In the genomic region with DNA sequence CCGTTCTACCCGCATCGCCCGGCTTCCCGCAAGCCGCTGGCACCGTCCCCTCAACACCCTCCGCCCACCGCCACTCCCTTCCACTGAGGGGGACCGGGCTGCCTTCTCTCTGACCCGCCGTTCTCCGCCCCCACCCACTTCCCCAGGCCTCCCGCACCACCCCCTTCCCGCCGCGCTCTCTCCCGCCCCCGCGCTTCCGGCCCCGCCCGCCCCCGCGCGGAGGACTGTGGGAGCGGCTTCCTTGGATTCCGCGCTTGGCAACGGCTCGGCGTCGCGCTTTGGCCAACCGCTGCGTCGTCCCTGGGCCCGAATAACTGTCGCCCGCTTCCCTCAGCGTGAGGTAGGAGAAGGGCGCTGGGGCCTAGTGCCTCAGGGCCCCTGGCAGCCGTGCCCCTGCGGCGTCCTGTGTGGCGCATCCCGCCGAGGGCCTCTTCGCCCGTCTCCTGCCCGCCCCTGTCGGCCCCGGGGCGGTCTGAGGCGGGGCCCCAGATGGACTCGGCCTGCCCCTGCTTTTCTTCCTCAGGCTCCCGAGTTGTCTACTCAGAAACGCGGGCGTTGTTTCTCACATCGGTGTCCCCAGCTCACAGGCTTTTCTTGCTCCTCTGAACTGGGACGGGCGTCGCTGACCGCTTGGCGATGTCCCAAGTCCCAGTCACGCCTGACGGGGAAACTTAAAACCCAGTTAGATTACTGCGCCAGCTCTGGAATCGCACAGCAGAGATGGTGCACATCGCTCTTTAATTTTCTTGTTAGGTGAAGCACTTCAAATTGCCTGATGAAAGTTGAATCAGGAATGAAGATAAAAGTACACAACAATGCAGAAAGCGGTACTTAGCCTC, we compare ENCODE assay signal across 1 cellular context.
A peak's percentile ranks its signal among the peaks of the same experiment; 100 is the strongest.
TF ChIP-seq lines count a peak whose summit lies in the region.

A gene with protein sequence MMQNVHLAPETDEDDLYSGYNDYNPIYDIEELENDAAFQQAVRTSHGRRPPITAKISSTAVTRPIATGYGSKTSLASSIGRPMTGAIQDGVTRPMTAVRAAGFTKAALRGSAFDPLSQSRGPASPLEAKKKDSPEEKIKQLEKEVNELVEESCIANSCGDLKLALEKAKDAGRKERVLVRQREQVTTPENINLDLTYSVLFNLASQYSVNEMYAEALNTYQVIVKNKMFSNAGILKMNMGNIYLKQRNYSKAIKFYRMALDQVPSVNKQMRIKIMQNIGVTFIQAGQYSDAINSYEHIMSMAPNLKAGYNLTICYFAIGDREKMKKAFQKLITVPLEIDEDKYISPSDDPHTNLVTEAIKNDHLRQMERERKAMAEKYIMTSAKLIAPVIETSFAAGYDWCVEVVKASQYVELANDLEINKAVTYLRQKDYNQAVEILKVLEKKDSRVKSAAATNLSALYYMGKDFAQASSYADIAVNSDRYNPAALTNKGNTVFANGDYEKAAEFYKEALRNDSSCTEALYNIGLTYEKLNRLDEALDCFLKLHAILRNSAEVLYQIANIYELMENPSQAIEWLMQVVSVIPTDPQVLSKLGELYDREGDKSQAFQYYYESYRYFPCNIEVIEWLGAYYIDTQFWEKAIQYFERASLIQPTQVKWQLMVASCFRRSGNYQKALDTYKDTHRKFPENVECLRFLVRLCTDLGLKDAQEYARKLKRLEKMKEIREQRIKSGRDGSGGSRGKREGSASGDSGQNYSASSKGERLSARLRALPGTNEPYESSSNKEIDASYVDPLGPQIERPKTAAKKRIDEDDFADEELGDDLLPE (plus strand): TSS at position 241 of the 839 bp plus-strand sequence. CDS start 7,229 bp downstream, outside the sequence.

TF ChIP-seq in HEK293, 187 proteins besides CTCF, POLR2A, EP300 and RAD21 (continued from another document and continues in another):
- TF ChIP-seq, protein P1, sequence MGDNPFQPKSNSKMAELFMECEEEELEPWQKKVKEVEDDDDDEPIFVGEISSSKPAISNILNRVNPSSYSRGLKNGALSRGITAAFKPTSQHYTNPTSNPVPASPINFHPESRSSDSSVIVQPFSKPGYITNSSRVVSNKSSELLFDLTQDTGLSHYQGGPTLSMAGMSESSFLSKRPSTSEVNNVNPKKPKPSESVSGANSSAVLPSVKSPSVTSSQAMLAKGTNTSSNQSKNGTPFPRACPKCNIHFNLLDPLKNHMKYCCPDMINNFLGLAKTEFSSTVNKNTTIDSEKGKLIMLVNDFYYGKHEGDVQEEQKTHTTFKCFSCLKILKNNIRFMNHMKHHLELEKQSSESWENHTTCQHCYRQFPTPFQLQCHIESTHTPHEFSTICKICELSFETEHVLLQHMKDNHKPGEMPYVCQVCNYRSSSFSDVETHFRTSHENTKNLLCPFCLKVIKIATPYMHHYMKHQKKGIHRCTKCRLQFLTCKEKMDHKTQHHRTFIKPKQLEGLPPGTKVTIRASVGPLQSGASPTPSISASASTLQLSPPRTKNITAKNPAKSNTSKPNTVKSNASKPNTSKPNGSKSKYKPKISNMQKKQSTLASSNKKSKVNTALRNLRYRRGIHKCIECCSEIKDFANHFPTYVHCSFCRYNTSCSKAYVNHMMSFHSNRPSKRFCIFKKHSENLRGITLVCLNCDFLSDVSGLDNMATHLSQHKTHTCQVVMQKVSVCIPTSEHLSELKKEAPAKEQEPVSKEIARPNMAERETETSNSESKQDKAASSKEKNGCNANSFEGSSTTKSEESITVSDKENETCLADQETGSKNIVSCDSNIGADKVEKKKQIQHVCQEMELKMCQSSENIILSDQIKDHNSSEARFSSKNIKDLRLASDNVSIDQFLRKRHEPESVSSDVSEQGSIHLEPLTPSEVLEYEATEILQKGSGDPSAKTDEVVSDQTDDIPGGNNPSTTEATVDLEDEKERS (tag by site-specific recombination; IDR thresholded peaks at IDR 0.05) = no peak
- TF ChIP-seq OSR2 (tag by site-specific recombination; IDR thresholded peaks at IDR 0.05) (no peak), ZNF530 (tag by site-specific recombination; IDR thresholded peaks at IDR 0.05; ENCODE audit: low read depth) (no peak), SP7 (tag by site-specific recombination; IDR thresholded peaks at IDR 0.05) (peak; percentile 79), ZNF560 (tag by site-specific recombination; IDR thresholded peaks at IDR 0.05; ENCODE audit: borderline replicate concordance) (no peak), ZNF394 (tag by site-specific recombination; IDR thresholded peaks at IDR 0.05; ENCODE audit: borderline replicate concordance) (peak; percentile 38; the same call in 1 of the 2 replicates), ZNF292 (tag by site-specific recombination; IDR thresholded peaks at IDR 0.05; ENCODE audit: borderline replicate concordance, low read depth) (no peak), YY2 (tag by site-specific recombination; IDR thresholded peaks at IDR 0.05) (no peak), HOXD13 (CRISPR knock-in tag; IDR thresholded peaks at IDR 0.05; ENCODE audit: borderline replicate concordance) (no peak), EGR2 (tag by site-specific recombination; IDR thresholded peaks at IDR 0.05; ENCODE audit: low read depth) (peak; percentile 86), ZNF10 (tag by site-specific recombination; IDR thresholded peaks at IDR 0.05) (no peak; the same call in 1 of the 2 replicates), ZNF76 (tag by site-specific recombination; IDR thresholded peaks at IDR 0.05; ENCODE audit: borderline replicate concordance, low read depth) (peak; percentile 87), ZNF621 (tag by site-specific recombination; IDR thresholded peaks at IDR 0.05) (no peak), ZFHX2 (tag by site-specific recombination; conservative IDR thresholded peaks at IDR 0.05) (peak; percentile 90), ZNF140 (tag by site-specific recombination; IDR thresholded peaks at IDR 0.05) (no peak), ZNF660 (tag by site-specific recombination; IDR thresholded peaks at IDR 0.05) (peak; percentile 28; the same call in 1 of the 2 replicates), ZNF114 (tag by site-specific recombination; IDR thresholded peaks at IDR 0.05) (no peak), SP2 (tag by site-specific recombination; IDR thresholded peaks at IDR 0.05) (peak; percentile 71), ZNF561 (tag by site-specific recombination; IDR thresholded peaks at IDR 0.05; ENCODE audit: borderline replicate concordance) (peak; percentile 61), ZNF132 (tag by site-specific recombination; IDR thresholded peaks at IDR 0.05; ENCODE audit: borderline replicate concordance) (no peak), ZNF174 (tag by site-specific recombination; IDR thresholded peaks at IDR 0.05) (no peak), ZNF843 (tag by site-specific recombination; IDR thresholded peaks at IDR 0.05) (peak; percentile 31), ZNF423 (tag by site-specific recombination; IDR thresholded peaks at IDR 0.05) (peak; percentile 49; the same call in 1 of the 2 replicates), MYNN (tag by site-specific recombination; IDR thresholded peaks at IDR 0.05; ENCODE audit: borderline replicate concordance) (no peak), ZNF138 (tag by site-specific recombination; IDR thresholded peaks at IDR 0.05; ENCODE audit: borderline replicate concordance) (no peak), SALL2 (tag by site-specific recombination; IDR thresholded peaks at IDR 0.05; ENCODE audit: borderline replicate concordance) (no peak), ZFP41 (tag by site-specific recombination; IDR thresholded peaks at IDR 0.05; ENCODE audit: borderline replicate concordance) (no peak), ZNF701 (tag by site-specific recombination; IDR thresholded peaks at IDR 0.05) (no peak), ZNF2 (tag by site-specific recombination; IDR thresholded peaks at IDR 0.05) (peak; percentile 69; the same call in 1 of the 2 replicates), ZBTB20 (tag by site-specific recombination; IDR thresholded peaks at IDR 0.05) (peak; percentile 94), ZNF585B (tag by site-specific recombination; IDR thresholded peaks at IDR 0.05) (no peak), ZNF133 (tag by site-specific recombination; IDR thresholded peaks at IDR 0.05) (no peak), ZNF112 (tag by site-specific recombination; IDR thresholded peaks at IDR 0.05) (no peak), GLI4 (tag by site-specific recombination; IDR thresholded peaks at IDR 0.05) (0 out of 2 replicates have a peak, but pooled peaks have one; percentile 40), OVOL3 (tag by site-specific recombination; IDR thresholded peaks at IDR 0.05) (peak; percentile 94), SETDB1 (IDR thresholded peaks at IDR 0.05; ENCODE audit: insufficient read length, low read length) (no peak), ZNF623 (tag by site-specific recombination; IDR thresholded peaks at IDR 0.05) (no peak), GLIS1 (tag by site-specific recombination; IDR thresholded peaks at IDR 0.05) (peak; percentile 90), ZNF366 (tag by site-specific recombination; conservative IDR thresholded peaks at IDR 0.05) (0 out of 2 replicates have a peak, but pooled peaks have one; percentile 21), ZNF175 (tag by site-specific recombination; IDR thresholded peaks at IDR 0.05) (no peak)
- TF ChIP-seq, protein P2, sequence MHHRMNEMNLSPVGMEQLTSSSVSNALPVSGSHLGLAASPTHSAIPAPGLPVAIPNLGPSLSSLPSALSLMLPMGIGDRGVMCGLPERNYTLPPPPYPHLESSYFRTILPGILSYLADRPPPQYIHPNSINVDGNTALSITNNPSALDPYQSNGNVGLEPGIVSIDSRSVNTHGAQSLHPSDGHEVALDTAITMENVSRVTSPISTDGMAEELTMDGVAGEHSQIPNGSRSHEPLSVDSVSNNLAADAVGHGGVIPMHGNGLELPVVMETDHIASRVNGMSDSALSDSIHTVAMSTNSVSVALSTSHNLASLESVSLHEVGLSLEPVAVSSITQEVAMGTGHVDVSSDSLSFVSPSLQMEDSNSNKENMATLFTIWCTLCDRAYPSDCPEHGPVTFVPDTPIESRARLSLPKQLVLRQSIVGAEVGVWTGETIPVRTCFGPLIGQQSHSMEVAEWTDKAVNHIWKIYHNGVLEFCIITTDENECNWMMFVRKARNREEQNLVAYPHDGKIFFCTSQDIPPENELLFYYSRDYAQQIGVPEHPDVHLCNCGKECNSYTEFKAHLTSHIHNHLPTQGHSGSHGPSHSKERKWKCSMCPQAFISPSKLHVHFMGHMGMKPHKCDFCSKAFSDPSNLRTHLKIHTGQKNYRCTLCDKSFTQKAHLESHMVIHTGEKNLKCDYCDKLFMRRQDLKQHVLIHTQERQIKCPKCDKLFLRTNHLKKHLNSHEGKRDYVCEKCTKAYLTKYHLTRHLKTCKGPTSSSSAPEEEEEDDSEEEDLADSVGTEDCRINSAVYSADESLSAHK (tag by site-specific recombination; IDR thresholded peaks at IDR 0.05) = peak; percentile 67; the same call in 1 of the 2 replicates
- TF ChIP-seq, protein P3, sequence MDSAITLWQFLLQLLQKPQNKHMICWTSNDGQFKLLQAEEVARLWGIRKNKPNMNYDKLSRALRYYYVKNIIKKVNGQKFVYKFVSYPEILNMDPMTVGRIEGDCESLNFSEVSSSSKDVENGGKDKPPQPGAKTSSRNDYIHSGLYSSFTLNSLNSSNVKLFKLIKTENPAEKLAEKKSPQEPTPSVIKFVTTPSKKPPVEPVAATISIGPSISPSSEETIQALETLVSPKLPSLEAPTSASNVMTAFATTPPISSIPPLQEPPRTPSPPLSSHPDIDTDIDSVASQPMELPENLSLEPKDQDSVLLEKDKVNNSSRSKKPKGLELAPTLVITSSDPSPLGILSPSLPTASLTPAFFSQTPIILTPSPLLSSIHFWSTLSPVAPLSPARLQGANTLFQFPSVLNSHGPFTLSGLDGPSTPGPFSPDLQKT (IDR thresholded peaks at IDR 0.05; ENCODE audit: borderline replicate concordance, low read depth, low read length) = no peak
- TF ChIP-seq, protein P4, sequence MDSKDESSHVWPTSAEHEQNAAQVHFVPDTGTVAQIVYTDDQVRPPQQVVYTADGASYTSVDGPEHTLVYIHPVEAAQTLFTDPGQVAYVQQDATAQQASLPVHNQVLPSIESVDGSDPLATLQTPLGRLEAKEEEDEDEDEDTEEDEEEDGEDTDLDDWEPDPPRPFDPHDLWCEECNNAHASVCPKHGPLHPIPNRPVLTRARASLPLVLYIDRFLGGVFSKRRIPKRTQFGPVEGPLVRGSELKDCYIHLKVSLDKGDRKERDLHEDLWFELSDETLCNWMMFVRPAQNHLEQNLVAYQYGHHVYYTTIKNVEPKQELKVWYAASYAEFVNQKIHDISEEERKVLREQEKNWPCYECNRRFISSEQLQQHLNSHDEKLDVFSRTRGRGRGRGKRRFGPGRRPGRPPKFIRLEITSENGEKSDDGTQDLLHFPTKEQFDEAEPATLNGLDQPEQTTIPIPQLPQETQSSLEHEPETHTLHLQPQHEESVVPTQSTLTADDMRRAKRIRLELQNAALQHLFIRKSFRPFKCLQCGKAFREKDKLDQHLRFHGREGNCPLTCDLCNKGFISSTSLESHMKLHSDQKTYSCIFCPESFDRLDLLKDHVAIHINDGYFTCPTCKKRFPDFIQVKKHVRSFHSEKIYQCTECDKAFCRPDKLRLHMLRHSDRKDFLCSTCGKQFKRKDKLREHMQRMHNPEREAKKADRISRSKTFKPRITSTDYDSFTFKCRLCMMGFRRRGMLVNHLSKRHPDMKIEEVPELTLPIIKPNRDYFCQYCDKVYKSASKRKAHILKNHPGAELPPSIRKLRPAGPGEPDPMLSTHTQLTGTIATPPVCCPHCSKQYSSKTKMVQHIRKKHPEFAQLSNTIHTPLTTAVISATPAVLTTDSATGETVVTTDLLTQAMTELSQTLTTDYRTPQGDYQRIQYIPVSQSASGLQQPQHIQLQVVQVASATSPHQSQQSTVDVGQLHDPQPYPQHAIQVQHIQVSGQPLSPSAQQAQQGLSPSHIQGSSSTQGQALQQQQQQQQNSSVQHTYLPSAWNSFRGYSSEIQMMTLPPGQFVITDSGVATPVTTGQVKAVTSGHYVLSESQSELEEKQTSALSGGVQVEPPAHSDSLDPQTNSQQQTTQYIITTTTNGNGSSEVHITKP (tag by site-specific recombination; IDR thresholded peaks at IDR 0.05) = peak; percentile 85
- TF ChIP-seq, protein P5, sequence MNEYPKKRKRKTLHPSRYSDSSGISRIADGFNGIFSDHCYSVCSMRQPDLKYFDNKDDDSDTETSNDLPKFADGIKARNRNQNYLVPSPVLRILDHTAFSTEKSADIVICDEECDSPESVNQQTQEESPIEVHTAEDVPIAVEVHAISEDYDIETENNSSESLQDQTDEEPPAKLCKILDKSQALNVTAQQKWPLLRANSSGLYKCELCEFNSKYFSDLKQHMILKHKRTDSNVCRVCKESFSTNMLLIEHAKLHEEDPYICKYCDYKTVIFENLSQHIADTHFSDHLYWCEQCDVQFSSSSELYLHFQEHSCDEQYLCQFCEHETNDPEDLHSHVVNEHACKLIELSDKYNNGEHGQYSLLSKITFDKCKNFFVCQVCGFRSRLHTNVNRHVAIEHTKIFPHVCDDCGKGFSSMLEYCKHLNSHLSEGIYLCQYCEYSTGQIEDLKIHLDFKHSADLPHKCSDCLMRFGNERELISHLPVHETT (tag by site-specific recombination; IDR thresholded peaks at IDR 0.05) = 0 out of 2 replicates have a peak, but pooled peaks have one; percentile 35
- TF ChIP-seq, protein P6, sequence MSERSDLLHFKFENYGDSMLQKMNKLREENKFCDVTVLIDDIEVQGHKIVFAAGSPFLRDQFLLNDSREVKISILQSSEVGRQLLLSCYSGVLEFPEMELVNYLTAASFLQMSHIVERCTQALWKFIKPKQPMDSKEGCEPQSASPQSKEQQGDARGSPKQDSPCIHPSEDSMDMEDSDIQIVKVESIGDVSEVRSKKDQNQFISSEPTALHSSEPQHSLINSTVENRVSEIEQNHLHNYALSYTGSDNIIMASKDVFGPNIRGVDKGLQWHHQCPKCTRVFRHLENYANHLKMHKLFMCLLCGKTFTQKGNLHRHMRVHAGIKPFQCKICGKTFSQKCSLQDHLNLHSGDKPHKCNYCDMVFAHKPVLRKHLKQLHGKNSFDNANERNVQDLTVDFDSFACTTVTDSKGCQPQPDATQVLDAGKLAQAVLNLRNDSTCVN (tag by site-specific recombination; optimal IDR thresholded peaks at IDR 0.05) = peak; percentile 86
